1 cellular context compared by ENCODE assay signal in genomic region chr2:155218292-155218924, GRCh38.
TF ChIP-seq lines count a peak whose summit lies in the region.

No MANE protein-coding gene starts in this region.

TF ChIP-seq in GM23338, 12 proteins besides CTCF, POLR2A, EP300 and RAD21 (continued from another document):
- TF ChIP-seq EZH2phosphoT487 (IDR thresholded peaks at IDR 0.05; ENCODE audit: unreplicated experiment) (no peak), ZNF331 (CRISPR knock-in tag; IDR thresholded peaks at IDR 0.05; ENCODE audit: low read depth) (no peak), CREB1 (CRISPR knock-in tag; IDR thresholded peaks at IDR 0.05; ENCODE audit: low read depth) (no peak), STAT1 (IDR thresholded peaks at IDR 0.05; ENCODE audit: unreplicated experiment) (no peak)
